In genomic region chr4:121449416-121449815, GRCh38 we compare ENCODE assay signal across 25 cellular contexts.
"Had no signal": no experiment of that assay in that cellular context is flagged by ENCODE, and none has a peak within 500 bp of the region (broad histone marks: within the 10 kb centered on the region; RNA-seq: fewer than 3 reads in every experiment).

No MANE protein-coding gene starts in this region.

- H3K4me1 ChIP-seq: gastroesophageal sphincter, right lobe of liver, upper lobe of left lung had no signal

- H3K4me3 ChIP-seq: gastroesophageal sphincter, right lobe of liver, thoracic aorta, upper lobe of left lung had no signal

- DNase-seq: activated CD4-positive, alpha-beta T cell treated with anti-CD3 and anti-CD28 coated beads for 4 hours; activated CD4-positive, alpha-beta T cell treated with anti-CD3 and anti-CD28 coated beads, Interleukin-2, amount 50 U/mL, for 4 hours; activated CD8-positive, alpha-beta memory T cell treated with anti-CD3 and anti-CD28 coated beads for 24 hours; activated effector memory CD4-positive, alpha-beta T cell treated with anti-CD3 and anti-CD28 coated beads, Interleukin-2, amount 50 U/mL, for 16 hours; activated naive CD4-positive, alpha-beta T cell treated with anti-CD3 and anti-CD28 coated beads for 36 hours; activated naive CD8-positive, alpha-beta T cell treated with anti-CD3 and anti-CD28 coated beads for 36 hours; caudate nucleus; cortex of kidney; effector memory CD8-positive, alpha-beta T cell; head of caudate nucleus; hypothalamus; immature natural killer cell; left ventricle myocardium superior; nephron progenitor cell; right lobe of liver; stimulated activated CD4-positive, alpha-beta T cell treated with anti-CD3 and anti-CD28 coated beads, Interleukin-2, amount 100 ng/mL, for 48 hours; stimulated activated naive CD8-positive, alpha-beta T cell treated with anti-CD3 and anti-CD28 coated beads, Interleukin-15, Interleukin-2, amounts not matched to agents 100 U/mL and 50 U/mL, for 24 hours; T-helper 9 cell; upper lobe of left lung had no signal

- ATAC-seq: effector memory CD8-positive, alpha-beta T cell; gastroesophageal sphincter; left ventricle myocardium superior; right lobe of liver; stimulated activated naive CD8-positive, alpha-beta T cell treated with anti-CD3 and anti-CD28 coated beads, Interleukin-15, Interleukin-2, amounts not matched to agents 100 U/mL and 50 U/mL, for 24 hours had no signal

- H3K9me3 Mint-ChIP-seq: activated naive CD4-positive, alpha-beta T cell treated with anti-CD3 and anti-CD28 coated beads for 36 hours; activated naive CD8-positive, alpha-beta T cell treated with anti-CD3 and anti-CD28 coated beads for 36 hours; effector memory CD8-positive, alpha-beta T cell; T-helper 1 cell treated with Interleukin-12 subunit alpha and Interleukin-12 subunit beta and Interleukin-4 antibody, amounts not matched to agents 30 μg/mL and 1 μg/mL, for 36 hours had no signal

- H3K4me3 Mint-ChIP-seq: activated naive CD4-positive, alpha-beta T cell treated with anti-CD3 and anti-CD28 coated beads for 36 hours; activated naive CD8-positive, alpha-beta T cell treated with anti-CD3 and anti-CD28 coated beads for 36 hours; effector memory CD8-positive, alpha-beta T cell; immature natural killer cell; nephron progenitor cell; T-helper 1 cell treated with Interleukin-12 subunit alpha and Interleukin-12 subunit beta and Interleukin-4 antibody, amounts not matched to agents 30 μg/mL and 1 μg/mL, for 36 hours had no signal

- H3K36me3 ChIP-seq: gastroesophageal sphincter, neutrophil, right lobe of liver, thoracic aorta, upper lobe of left lung had no signal

- H3K9me3 ChIP-seq: gastroesophageal sphincter, neutrophil, right lobe of liver, thoracic aorta, upper lobe of left lung had no signal

- H3K27me3 ChIP-seq: neutrophil, right lobe of liver, upper lobe of left lung had no signal

- H3K36me3 Mint-ChIP-seq: activated naive CD8-positive, alpha-beta T cell treated with anti-CD3 and anti-CD28 coated beads for 36 hours; immature natural killer cell had no signal

- FAIRE-seq: TTC549 had no signal

- H3K27ac ChIP-seq: gastroesophageal sphincter, neutrophil, right lobe of liver, thoracic aorta, upper lobe of left lung, VCaP had no signal

- H3K27ac Mint-ChIP-seq: activated naive CD4-positive, alpha-beta T cell treated with anti-CD3 and anti-CD28 coated beads for 36 hours; activated naive CD8-positive, alpha-beta T cell treated with anti-CD3 and anti-CD28 coated beads for 36 hours; effector memory CD8-positive, alpha-beta T cell; immature natural killer cell; nephron progenitor cell; T-helper 1 cell treated with Interleukin-12 subunit alpha and Interleukin-12 subunit beta and Interleukin-4 antibody, amounts not matched to agents 30 μg/mL and 1 μg/mL, for 36 hours had no signal

- H3K4me1 Mint-ChIP-seq: activated naive CD8-positive, alpha-beta T cell treated with anti-CD3 and anti-CD28 coated beads for 36 hours; immature natural killer cell had no signal
